8 cellular contexts compared by ENCODE assay signal in the genomic region with DNA sequence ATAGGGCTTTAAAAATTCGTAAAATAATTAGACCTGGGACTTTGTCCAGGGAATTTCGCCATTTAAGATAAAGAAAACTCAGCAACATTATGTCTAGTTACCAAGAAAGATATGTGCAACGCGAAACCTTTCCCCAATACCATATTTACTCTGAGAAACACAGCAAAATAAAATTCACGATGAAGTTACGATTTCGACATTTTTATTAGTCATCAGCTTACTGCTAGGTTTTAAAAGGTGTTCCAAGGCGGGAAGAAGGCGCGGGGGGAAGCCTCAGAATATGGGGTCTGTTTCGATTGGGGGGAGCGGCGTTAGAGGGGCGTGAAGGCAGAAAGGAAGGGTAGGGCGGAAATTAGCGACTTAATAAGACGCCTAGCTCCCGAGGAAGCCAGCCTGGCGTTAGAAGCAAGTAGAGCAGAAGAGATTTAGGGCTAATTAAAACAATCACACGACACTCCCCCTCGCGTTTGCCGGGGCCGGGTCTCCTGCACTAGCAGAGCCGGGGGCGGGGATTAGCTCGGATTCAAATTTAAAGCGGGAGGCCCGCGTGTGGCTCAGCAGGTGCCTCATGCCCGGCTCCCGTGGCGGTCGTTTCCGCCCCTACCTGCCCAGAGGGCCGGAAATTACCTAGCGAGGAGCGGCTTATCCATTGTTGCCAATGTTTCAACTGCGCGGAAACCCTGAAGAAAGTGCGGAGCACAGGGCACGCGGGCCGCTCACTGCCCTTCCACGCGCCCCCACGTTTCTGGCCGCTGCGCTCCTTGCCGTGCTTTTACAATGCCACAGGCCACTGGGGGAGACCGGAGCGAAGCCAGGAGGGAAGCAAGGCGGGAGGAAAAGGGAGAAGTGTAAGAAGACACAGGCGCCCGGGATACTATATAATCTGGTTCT. TPM values are rescaled to one million over a fixed set of nuclear protein-coding genes. Genes with fewer than 3 reads are reported as not detected.
A peak's percentile ranks its signal among the peaks of the same experiment; 100 is the strongest.
DNase-seq lines count a peak whose midpoint lies in the region; ATAC-seq and TF ChIP-seq lines count a peak whose summit lies in the region.

No MANE protein-coding gene starts in this region.

- WGBS in lower leg skin, 2 donors: 0 to 1% methylated on average over 41 to 55 of the region's 55 CpGs

- no peak for TF ChIP-seq CTCF in lower leg skin (IDR thresholded peaks at IDR 0.05)

- intact Hi-C loops in lower leg skin (cut with DNase I; ENCODE audit: low total_unique reads): loop anchor here (10.0 kb wide), 1 partner anchor 155 kb away; no protein-coding TSS in a partner anchor

- ATAC-seq in GM19452 (IDR thresholded peaks at IDR 0.05; ENCODE audit: unreplicated experiment): peak; percentile 35
- ATAC-seq in HG03575 (IDR thresholded peaks at IDR 0.05; ENCODE audit: extremely low read depth, insufficient number of reproducible peaks, low FRiP score, unreplicated experiment): peak; percentile 27

- DNase-seq in CD1c-positive myeloid dendritic cell (ENCODE audit: extremely low spot score) (peak; percentile 84), NCI-H774 (lab: John Stamatoyannopoulos, UW) (peak; percentile 90), ecto neural progenitor cell (ENCODE audit: low spot score) (peak; percentile 94), lower leg skin (ENCODE audit: low spot score in 2 of 2) (peak; percentile 77 to 96)
- DNase-seq in activated CD4-positive, alpha-beta T cell treated with anti-CD3 and anti-CD28 coated beads, Interleukin-2, amount 50 U/mL, for 48 hours: peak; percentile 90 to 94
- peak; percentile 70 to 81 (median 72) for DNase-seq in stimulated activated CD4-positive, alpha-beta T cell treated with anti-CD3 and anti-CD28 coated beads, TNF-alpha, amount 100 ng/mL, for 1 hour (ENCODE audit: low read depth in 3 of 3, low spot score in 1 of 3)

- peak overlapping the region; percentile 63 for H3K4me3 ChIP-seq in lower leg skin (ENCODE audit: low read depth, poor library complexity, severe bottlenecking)

- no peak for TF ChIP-seq POLR2A in lower leg skin (IDR thresholded peaks at IDR 0.05)

RNA-seq across cellular contexts. Expression of a gene that starts 0.8 kb away (rescaled TPM):
- 10 to 100 TPM in 1 of 4 donors, 1 to 10 TPM in 3; 8.7 to 34.0 (median 9.6) TPM for total RNA-seq in lower leg skin

Comparison
In these comparisons a context has a peak if more than half of its experiments do, and no peak if none do; other contexts are left out.
1. Peak in every context shown above with its lines: DNase-seq, ATAC-seq and H3K4me3 ChIP-seq.